22 cellular contexts compared by ENCODE assay signal in genomic region chr5:173761182-173761521, GRCh38.
"Had no signal": no experiment of that assay in that cellular context is flagged by ENCODE, and none has a peak within 500 bp of the region (broad histone marks: within the 10 kb centered on the region; RNA-seq: fewer than 3 reads in every experiment).

No MANE protein-coding gene starts in this region.

- H3K4me3 ChIP-seq: breast epithelium, heart right ventricle, left ventricle myocardium inferior, mucosa of descending colon, right lobe of liver, smooth muscle cell, testis, transverse colon had no signal

- ATAC-seq: activated CD4-positive, alpha-beta T cell treated with anti-CD3 and anti-CD28 coated beads for 36 hours; activated CD8-positive, alpha-beta memory T cell treated with anti-CD3 and anti-CD28 coated beads, Interleukin-2, amount 10 ng/mL, durations not matched to agents 7 days and 5 days; activated CD8-positive, alpha-beta T cell treated with anti-CD3 and anti-CD28 coated beads, Interleukin-2, amount 10 ng/mL, durations not matched to agents 7 days and 5 days; activated naive CD8-positive, alpha-beta T cell treated with anti-CD3 and anti-CD28 coated beads, Interleukin-2, amount 50 U/mL, for 24 hours; esophagus mucosa; foreskin keratinocyte; heart right ventricle; mucosa of descending colon; natural killer cell treated with Interleukin-12 subunit alpha and Interleukin-12 subunit beta and Interleukin-15 and Interleukin-18, amount 100 ng/mL, for 72 hours; T-cell had no signal

- H3K27ac ChIP-seq: breast epithelium, foreskin keratinocyte, heart right ventricle, left ventricle myocardium inferior, right lobe of liver, testis, transverse colon had no signal

- H3K27me3 ChIP-seq: breast epithelium, foreskin keratinocyte, heart right ventricle, right lobe of liver, testis, transverse colon had no signal

- DNase-seq: activated CD4-positive, alpha-beta T cell treated with anti-CD3 and anti-CD28 coated beads for 36 hours; activated CD4-positive, CD25-positive, alpha-beta regulatory T cell; activated CD8-positive, alpha-beta memory T cell treated with anti-CD3 and anti-CD28 coated beads, Interleukin-2, amount 10 ng/mL, durations not matched to agents 7 days and 5 days; activated CD8-positive, alpha-beta T cell treated with anti-CD3 and anti-CD28 coated beads, Interleukin-2, amount 10 ng/mL, durations not matched to agents 7 days and 5 days; activated naive CD8-positive, alpha-beta T cell treated with anti-CD3 and anti-CD28 coated beads, Interleukin-2, amount 50 U/mL, for 24 hours; activated T-cell treated with anti-CD3 and anti-CD28 coated beads, Interleukin-2, amount 50 U/mL, for 48 hours; amygdala; central memory CD4-positive, alpha-beta T cell; foreskin keratinocyte; heart right ventricle; left ventricle myocardium inferior; mucosa of descending colon; right lobe of liver; stimulated activated CD4-positive, alpha-beta T cell treated with anti-CD3 and anti-CD28 coated beads, Interleukin-2, amount 100 ng/mL, for 24 hours; stimulated activated naive CD4-positive, alpha-beta T cell treated with Interleukin-2 at 50 U/mL for 16 hours; T-cell; testis; transverse colon had no signal

- H3K4me1 ChIP-seq: breast epithelium, testis had no signal

- H3K9me3 ChIP-seq: breast epithelium, heart right ventricle, left ventricle myocardium inferior, mucosa of descending colon, right lobe of liver, testis, transverse colon had no signal

- H3K36me3 ChIP-seq: breast epithelium, heart right ventricle, left ventricle myocardium inferior, right lobe of liver, transverse colon had no signal
